26 cellular contexts compared by ENCODE assay signal in genomic region chr22:41359376-41359775, GRCh38. TPM values are rescaled to one million over a fixed set of nuclear protein-coding genes. Genes with fewer than 3 reads are reported as not detected.
A peak's percentile ranks its signal among the peaks of the same experiment; 100 is the strongest.
DNase-seq lines count a peak whose midpoint lies in the region; ATAC-seq and TF ChIP-seq lines count a peak whose summit lies in the region.
"Had no signal": no experiment of that assay in that cellular context is flagged by ENCODE, and none has a peak within 500 bp of the region (broad histone marks: within the 10 kb centered on the region; RNA-seq: fewer than 3 reads in every experiment).

No MANE protein-coding gene starts in this region.

- TF ChIP-seq CTCF in WERI-Rb-1 (IDR thresholded peaks at IDR 0.05; ENCODE audit: low read depth, low read length): no peak

- H3K36me3 Mint-ChIP-seq in activated T-cell treated with anti-CD3 and anti-CD28 coated beads, Interleukin-2, amount 50 U/mL, for 72 hours (ENCODE audit: insufficient read depth in 2 of 2): peaks cover 1 to 2% of the 10 kb centered on the region in 2 donors
- peaks cover 12% of the 10 kb centered on the region for H3K36me3 Mint-ChIP-seq in stimulated activated effector memory CD8-positive, alpha-beta T cell treated with anti-CD3 and anti-CD28 coated beads, Interleukin-12 subunit alpha, Interleukin-12 subunit beta, amount 100 ng/mL, for 72 hours
- H3K36me3 Mint-ChIP-seq: natural killer cell treated with Interleukin-12 subunit alpha and Interleukin-12 subunit beta and Interleukin-15 and Interleukin-18, amount 100 ng/mL, for 72 hours had no signal

- H3K4me1 Mint-ChIP-seq in activated T-cell treated with anti-CD3 and anti-CD28 coated beads, Interleukin-2, amount 50 U/mL, for 72 hours (ENCODE audit: low read depth): no peaks in the 10 kb centered on the region
- H3K4me1 Mint-ChIP-seq in stimulated activated effector memory CD8-positive, alpha-beta T cell treated with anti-CD3 and anti-CD28 coated beads, Interleukin-12 subunit alpha, Interleukin-12 subunit beta, amount 100 ng/mL, for 72 hours: no peaks in the 10 kb centered on the region

- H3K27me3 Mint-ChIP-seq in activated T-cell treated with anti-CD3 and anti-CD28 coated beads, Interleukin-2, amount 50 U/mL, for 72 hours (ENCODE audit: low read depth): no peaks in the 10 kb centered on the region
- H3K27me3 Mint-ChIP-seq: natural killer cell treated with Interleukin-12 subunit alpha and Interleukin-12 subunit beta and Interleukin-15 and Interleukin-18, amount 100 ng/mL, for 72 hours had no signal

- peak overlapping the region; percentile 24 for H3K27ac Mint-ChIP-seq in activated T-cell treated with anti-CD3 and anti-CD28 coated beads, Interleukin-2, amount 50 U/mL, for 72 hours
- H3K27ac Mint-ChIP-seq in stimulated activated effector memory CD8-positive, alpha-beta T cell treated with anti-CD3 and anti-CD28 coated beads, Interleukin-12 subunit alpha, Interleukin-12 subunit beta, amount 100 ng/mL, for 72 hours: peak overlapping the region; percentile 85
- H3K27ac Mint-ChIP-seq: natural killer cell treated with Interleukin-12 subunit alpha and Interleukin-12 subunit beta and Interleukin-15 and Interleukin-18, amount 100 ng/mL, for 72 hours had no signal

- H3K4me3 ChIP-seq in WERI-Rb-1 (ENCODE audit: low read depth, low read length) (no peak overlapping the region), iPS-20b (ENCODE audit: low read length) (no peak overlapping the region)
- H3K4me3 ChIP-seq: coronary artery, prostate gland, tibial artery had no signal

- peak overlapping the region; percentile 21 for H3K27ac ChIP-seq in WERI-Rb-1
- peak overlapping the region; percentile 56 for H3K27ac ChIP-seq in iPS-20b (ENCODE audit: low read length)
- H3K27ac ChIP-seq: 22Rv1, brain microvascular endothelial cell, coronary artery, prostate gland, tibial artery had no signal

- H3K4me1 ChIP-seq in iPS-20b (ENCODE audit: insufficient read depth, low read length): peaks cover 13% of the 10 kb centered on the region; the same call in 1 of the 2 replicates
- H3K4me1 ChIP-seq: prostate gland, tibial artery had no signal

- H3K9me3 ChIP-seq in WERI-Rb-1 (ENCODE audit: severe bottlenecking): no peaks in the 10 kb centered on the region
- no peaks in the 10 kb centered on the region for H3K9me3 ChIP-seq in iPS-20b (ENCODE audit: insufficient read depth, low read depth, low read length)
- H3K9me3 ChIP-seq: prostate gland, tibial artery had no signal

- H3K27me3 ChIP-seq in WERI-Rb-1 (ENCODE audit: insufficient read depth, low read depth, severe bottlenecking) (no peaks in the 10 kb centered on the region), iPS-20b (ENCODE audit: insufficient read depth, low read length) (no peaks in the 10 kb centered on the region)
- H3K27me3 ChIP-seq: brain microvascular endothelial cell, tibial artery had no signal

- ATAC-seq in activated T-cell treated with anti-CD3 and anti-CD28 coated beads, Interleukin-2, amount 50 U/mL, for 72 hours (replicated peaks in 1 of 2): no peak
- ATAC-seq in stimulated activated effector memory CD8-positive, alpha-beta T cell treated with anti-CD3 and anti-CD28 coated beads, Interleukin-12 subunit alpha, Interleukin-12 subunit beta, amount 100 ng/mL, for 72 hours: no peak
- ATAC-seq: left colon; natural killer cell treated with Interleukin-12 subunit alpha and Interleukin-12 subunit beta and Interleukin-15 and Interleukin-18, amount 100 ng/mL, for 72 hours had no signal

- H3K36me3 ChIP-seq in WERI-Rb-1: peaks cover 30% of the 10 kb centered on the region
- peaks cover 30% of the 10 kb centered on the region for H3K36me3 ChIP-seq in iPS-20b (ENCODE audit: insufficient read depth, low read depth, low read length)

- no peak overlapping the region for H3K4me3 Mint-ChIP-seq in activated T-cell treated with anti-CD3 and anti-CD28 coated beads, Interleukin-2, amount 50 U/mL, for 72 hours
- no peak overlapping the region for H3K4me3 Mint-ChIP-seq in stimulated activated effector memory CD8-positive, alpha-beta T cell treated with anti-CD3 and anti-CD28 coated beads, Interleukin-12 subunit alpha, Interleukin-12 subunit beta, amount 100 ng/mL, for 72 hours
- H3K4me3 Mint-ChIP-seq: natural killer cell treated with Interleukin-12 subunit alpha and Interleukin-12 subunit beta and Interleukin-15 and Interleukin-18, amount 100 ng/mL, for 72 hours had no signal

- no peak overlapping the region for H3K9ac ChIP-seq in iPS-20b (ENCODE audit: low read depth, low read length)

- no peaks in the 10 kb centered on the region for H3K9me3 Mint-ChIP-seq in activated T-cell treated with anti-CD3 and anti-CD28 coated beads, Interleukin-2, amount 50 U/mL, for 72 hours
- no peaks in the 10 kb centered on the region for H3K9me3 Mint-ChIP-seq in stimulated activated effector memory CD8-positive, alpha-beta T cell treated with anti-CD3 and anti-CD28 coated beads, Interleukin-12 subunit alpha, Interleukin-12 subunit beta, amount 100 ng/mL, for 72 hours
- H3K9me3 Mint-ChIP-seq: natural killer cell treated with Interleukin-12 subunit alpha and Interleukin-12 subunit beta and Interleukin-15 and Interleukin-18, amount 100 ng/mL, for 72 hours had no signal

- no peak for DNase-seq in activated T-cell treated with anti-CD3 and anti-CD28 coated beads, Interleukin-2, amount 50 U/mL, for 72 hours
- DNase-seq in activated T-cell treated with anti-CD3 and anti-CD28 coated beads, Interleukin-2, amount 50 U/mL, for 1 hour: no peak
- no peak for DNase-seq in WERI-Rb-1
- DNase-seq in stimulated activated effector memory CD8-positive, alpha-beta T cell treated with anti-CD3 and anti-CD28 coated beads, Interleukin-12 subunit alpha, Interleukin-12 subunit beta, amount 100 ng/mL, for 72 hours (ENCODE audit: low spot score in 2 of 2): no peak
- no peak for DNase-seq in GM19238 (ENCODE audit: insufficient read length, low spot score)
- no peak for DNase-seq in activated naive CD4-positive, alpha-beta T cell treated with Interleukin-2 at 50 U/mL for 16 hours
- no peak for DNase-seq in NCI-H774 (lab: John Stamatoyannopoulos, UW)
- DNase-seq: activated CD4-positive, alpha-beta T cell treated with anti-CD3 and anti-CD28 coated beads, Interleukin-2, amount 50 U/mL, for 48 hours; activated CD4-positive, CD25-positive, alpha-beta regulatory T cell; activated CD8-positive, alpha-beta memory T cell treated with anti-CD3 and anti-CD28 coated beads, Interleukin-2, amount 50 U/mL, for 48 hours; activated effector memory CD4-positive, alpha-beta T cell treated with anti-CD3 and anti-CD28 coated beads, Interleukin-2, amount 50 U/mL, for 16 hours; brain microvascular endothelial cell; head of caudate nucleus; left colon; NCI-H1417; NCI-H510A; small intestine; stimulated activated CD4-positive, alpha-beta T cell treated with anti-CD3 and anti-CD28 coated beads, Interleukin-2, amount 100 ng/mL, for 48 hours; stimulated activated naive CD4-positive, alpha-beta T cell treated with Interleukin-2 at 50 U/mL for 16 hours; T-helper 9 cell; tibial artery had no signal

RNA-seq across cellular contexts. Expression of gene TEF, which starts 22.4 kb away (rescaled TPM):
- 1 to 10 TPM; 1.5 to 2.0 TPM for total RNA-seq in activated T-cell treated with anti-CD3 and anti-CD28 coated beads, Interleukin-2, amount 50 U/mL, for 72 hours

RNA-seq across cellular contexts. Expression of gene ZC3H7B, which starts 58.1 kb away (rescaled TPM):
- 10 to 100 TPM; 46.1 to 52.4 TPM for total RNA-seq in activated T-cell treated with anti-CD3 and anti-CD28 coated beads, Interleukin-2, amount 50 U/mL, for 72 hours
